1 cellular context compared by ENCODE assay signal in the genomic region with DNA sequence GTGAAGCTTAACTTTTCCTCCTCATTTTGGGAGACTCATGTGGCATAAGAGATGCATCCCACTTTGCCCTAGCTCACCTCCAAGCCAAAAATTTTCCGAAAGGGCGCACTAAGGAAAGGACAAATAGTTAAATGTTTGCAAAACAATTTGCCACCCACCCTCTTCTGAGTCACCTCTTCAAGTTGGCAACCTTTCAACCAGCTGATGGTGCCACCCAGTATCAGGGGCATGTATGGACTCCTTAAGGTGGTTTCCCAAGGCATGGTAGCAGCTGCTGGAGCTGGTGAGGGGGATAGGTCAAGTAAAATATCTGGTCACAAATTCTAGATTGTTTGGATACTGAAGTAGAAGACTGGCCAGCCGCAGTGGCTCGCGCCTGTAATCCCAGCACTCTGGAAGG.
TF ChIP-seq lines count a peak whose summit lies in the region.

No MANE protein-coding gene starts in this region.

TF ChIP-seq in A549, 52 proteins besides CTCF, POLR2A, EP300 and RAD21 (continued from another document):
- TF ChIP-seq, protein P1, sequence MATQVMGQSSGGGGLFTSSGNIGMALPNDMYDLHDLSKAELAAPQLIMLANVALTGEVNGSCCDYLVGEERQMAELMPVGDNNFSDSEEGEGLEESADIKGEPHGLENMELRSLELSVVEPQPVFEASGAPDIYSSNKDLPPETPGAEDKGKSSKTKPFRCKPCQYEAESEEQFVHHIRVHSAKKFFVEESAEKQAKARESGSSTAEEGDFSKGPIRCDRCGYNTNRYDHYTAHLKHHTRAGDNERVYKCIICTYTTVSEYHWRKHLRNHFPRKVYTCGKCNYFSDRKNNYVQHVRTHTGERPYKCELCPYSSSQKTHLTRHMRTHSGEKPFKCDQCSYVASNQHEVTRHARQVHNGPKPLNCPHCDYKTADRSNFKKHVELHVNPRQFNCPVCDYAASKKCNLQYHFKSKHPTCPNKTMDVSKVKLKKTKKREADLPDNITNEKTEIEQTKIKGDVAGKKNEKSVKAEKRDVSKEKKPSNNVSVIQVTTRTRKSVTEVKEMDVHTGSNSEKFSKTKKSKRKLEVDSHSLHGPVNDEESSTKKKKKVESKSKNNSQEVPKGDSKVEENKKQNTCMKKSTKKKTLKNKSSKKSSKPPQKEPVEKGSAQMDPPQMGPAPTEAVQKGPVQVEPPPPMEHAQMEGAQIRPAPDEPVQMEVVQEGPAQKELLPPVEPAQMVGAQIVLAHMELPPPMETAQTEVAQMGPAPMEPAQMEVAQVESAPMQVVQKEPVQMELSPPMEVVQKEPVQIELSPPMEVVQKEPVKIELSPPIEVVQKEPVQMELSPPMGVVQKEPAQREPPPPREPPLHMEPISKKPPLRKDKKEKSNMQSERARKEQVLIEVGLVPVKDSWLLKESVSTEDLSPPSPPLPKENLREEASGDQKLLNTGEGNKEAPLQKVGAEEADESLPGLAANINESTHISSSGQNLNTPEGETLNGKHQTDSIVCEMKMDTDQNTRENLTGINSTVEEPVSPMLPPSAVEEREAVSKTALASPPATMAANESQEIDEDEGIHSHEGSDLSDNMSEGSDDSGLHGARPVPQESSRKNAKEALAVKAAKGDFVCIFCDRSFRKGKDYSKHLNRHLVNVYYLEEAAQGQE (IDR thresholded peaks at IDR 0.05): no peak
- TF ChIP-seq HDAC2 (IDR thresholded peaks at IDR 0.05) (no peak), ATOH8 (CRISPR knock-in tag; IDR thresholded peaks at IDR 0.05; ENCODE audit: low read depth) (0 out of 2 replicates have a peak, but pooled peaks have one; percentile 24), TFCP2L1 (CRISPR knock-in tag; IDR thresholded peaks at IDR 0.05) (no peak), JUN (IDR thresholded peaks at IDR 0.05) (peak in 1 of 2 experiments; percentile 63; a peak in 1 of 5 replicates), HMGXB4 (CRISPR knock-in tag; IDR thresholded peaks at IDR 0.05; ENCODE audit: borderline replicate concordance) (no peak)
- TF ChIP-seq, protein P2, sequence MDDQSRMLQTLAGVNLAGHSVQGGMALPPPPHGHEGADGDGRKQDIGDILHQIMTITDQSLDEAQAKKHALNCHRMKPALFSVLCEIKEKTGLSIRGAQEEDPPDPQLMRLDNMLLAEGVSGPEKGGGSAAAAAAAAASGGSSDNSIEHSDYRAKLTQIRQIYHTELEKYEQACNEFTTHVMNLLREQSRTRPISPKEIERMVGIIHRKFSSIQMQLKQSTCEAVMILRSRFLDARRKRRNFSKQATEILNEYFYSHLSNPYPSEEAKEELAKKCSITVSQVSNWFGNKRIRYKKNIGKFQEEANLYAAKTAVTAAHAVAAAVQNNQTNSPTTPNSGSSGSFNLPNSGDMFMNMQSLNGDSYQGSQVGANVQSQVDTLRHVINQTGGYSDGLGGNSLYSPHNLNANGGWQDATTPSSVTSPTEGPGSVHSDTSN (IDR thresholded peaks at IDR 0.05): peak; percentile 85; the same call in 1 of the 2 replicates
